ENCODE assay signal across 30 cellular contexts in the genomic region with DNA sequence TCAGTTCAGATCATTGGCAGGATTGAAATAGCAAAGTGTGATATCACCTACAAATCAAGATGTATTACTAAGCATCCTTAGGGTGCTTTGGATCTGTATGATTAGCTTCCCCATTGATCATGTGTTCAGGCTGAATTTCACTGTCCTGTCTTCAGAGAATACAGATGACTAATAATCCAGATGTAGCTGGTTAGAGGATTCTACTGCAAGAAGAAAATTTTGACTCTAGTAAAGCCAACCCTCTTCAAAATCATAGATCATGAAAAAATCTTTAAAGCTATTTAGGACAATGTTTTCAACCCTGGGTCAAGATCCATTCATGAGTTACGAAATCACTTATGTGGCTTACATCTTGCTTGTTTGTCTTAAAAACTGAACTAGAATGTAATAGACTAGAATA.
"Had no signal": no experiment of that assay in that cellular context is flagged by ENCODE, and none has a peak within 500 bp of the region (broad histone marks: within the 10 kb centered on the region; RNA-seq: fewer than 3 reads in every experiment).

No MANE protein-coding gene starts in this region.

- ATAC-seq: activated CD4-positive, CD25-positive, alpha-beta regulatory T cell treated with anti-CD3 and anti-CD28 coated beads, Interleukin-2, amount 50 U/mL, for 24 hours; effector memory CD8-positive, alpha-beta T cell; gastrocnemius medialis; right lobe of liver; stimulated activated effector memory CD8-positive, alpha-beta T cell treated with anti-CD3 and anti-CD28 coated beads, Interleukin-12 subunit alpha, Interleukin-12 subunit beta, amount 100 ng/mL, for 72 hours; upper lobe of right lung had no signal

- H3K9me3 ChIP-seq: gastrocnemius medialis, left ventricle myocardium inferior, right lobe of liver, stomach, suprapubic skin, tibial artery, upper lobe of right lung had no signal

- DNase-seq: activated CD4-positive, alpha-beta memory T cell treated with anti-CD3 and anti-CD28 coated beads for 36 hours; activated CD4-positive, alpha-beta T cell treated with anti-CD3 and anti-CD28 coated beads for 48 hours; activated CD8-positive, alpha-beta memory T cell treated with anti-CD3 and anti-CD28 coated beads, Interleukin-2, amount 50 U/mL, for 4 hours; activated gamma-delta T cell; activated naive CD4-positive, alpha-beta T cell treated with anti-CD3 and anti-CD28 coated beads, Interleukin-2, amount 50 U/mL, for 16 hours; activated T-cell treated with anti-CD3 and anti-CD28 coated beads, Interleukin-2, amount 50 U/mL, for 1 hour; amygdala; caudate nucleus; cortex of kidney; effector memory CD8-positive, alpha-beta T cell; erythroblast; gastrocnemius medialis; glutamatergic neuron; islet precursor cell; left ventricle myocardium inferior; right lobe of liver; stimulated activated CD4-positive, alpha-beta T cell treated with anti-CD3 and anti-CD28 coated beads, Interleukin-4, amount 100 ng/mL, for 24 hours; stomach; tibial artery; upper lobe of right lung; WERI-Rb-1 had no signal

- H3K36me3 Mint-ChIP-seq: activated CD4-positive, alpha-beta memory T cell treated with anti-CD3 and anti-CD28 coated beads for 36 hours; stimulated activated effector memory CD8-positive, alpha-beta T cell treated with anti-CD3 and anti-CD28 coated beads, Interleukin-12 subunit alpha, Interleukin-12 subunit beta, amount 100 ng/mL, for 72 hours had no signal

- H3K4me3 Mint-ChIP-seq: activated CD4-positive, alpha-beta memory T cell treated with anti-CD3 and anti-CD28 coated beads for 36 hours; activated T-helper 1 cell treated with anti-CD3 and anti-CD28 coated beads, Interleukin-12 subunit alpha, Interleukin-12 subunit beta, Interleukin-2, Interleukin-4 antibody, amounts not matched to agents 30 ng/mL and 10 ng/mL and 1 ng/mL, durations not matched to agents 14 hours and 24 hours and 36 hours; effector memory CD8-positive, alpha-beta T cell; nephron; stimulated activated effector memory CD8-positive, alpha-beta T cell treated with anti-CD3 and anti-CD28 coated beads, Interleukin-12 subunit alpha, Interleukin-12 subunit beta, amount 100 ng/mL, for 72 hours had no signal

- H3K27me3 ChIP-seq: gastrocnemius medialis, hepatocyte, right lobe of liver, stomach, suprapubic skin, tibial artery, upper lobe of right lung had no signal

- H2AFZ ChIP-seq: hepatocyte had no signal

- H3K4me3 ChIP-seq: gastrocnemius medialis, hepatocyte, left ventricle myocardium inferior, lung, right lobe of liver, skin epidermis, stomach, suprapubic skin, tibial artery, upper lobe of right lung had no signal

- H3K4me1 ChIP-seq: gastrocnemius medialis, left ventricle myocardium inferior, right lobe of liver, stomach, suprapubic skin, tibial artery, upper lobe of right lung had no signal

- H3K27me3 Mint-ChIP-seq: activated CD4-positive, alpha-beta memory T cell treated with anti-CD3 and anti-CD28 coated beads for 36 hours; effector memory CD8-positive, alpha-beta T cell; progenitor cell of endocrine pancreas had no signal

- H3K36me3 ChIP-seq: gastrocnemius medialis, left ventricle myocardium inferior, right lobe of liver, stomach, suprapubic skin, tibial artery, upper lobe of right lung, WERI-Rb-1 had no signal

- H3K9me3 Mint-ChIP-seq: activated CD4-positive, alpha-beta memory T cell treated with anti-CD3 and anti-CD28 coated beads for 36 hours; activated T-helper 1 cell treated with anti-CD3 and anti-CD28 coated beads, Interleukin-12 subunit alpha, Interleukin-12 subunit beta, Interleukin-2, Interleukin-4 antibody, amounts not matched to agents 30 ng/mL and 10 ng/mL and 1 ng/mL, durations not matched to agents 14 hours and 24 hours and 36 hours; nephron; stimulated activated effector memory CD8-positive, alpha-beta T cell treated with anti-CD3 and anti-CD28 coated beads, Interleukin-12 subunit alpha, Interleukin-12 subunit beta, amount 100 ng/mL, for 72 hours had no signal

- H3K4me1 Mint-ChIP-seq: nephron; stimulated activated effector memory CD8-positive, alpha-beta T cell treated with anti-CD3 and anti-CD28 coated beads, Interleukin-12 subunit alpha, Interleukin-12 subunit beta, amount 100 ng/mL, for 72 hours had no signal

- H3K27ac ChIP-seq: gastrocnemius medialis, hepatocyte, left ventricle myocardium inferior, right lobe of liver, skin epidermis, stomach, suprapubic skin, tibial artery, upper lobe of right lung, WERI-Rb-1 had no signal

- H3K79me2 ChIP-seq: hepatocyte had no signal

- H3K4me2 ChIP-seq: hepatocyte had no signal

- H3K27ac Mint-ChIP-seq: activated CD4-positive, alpha-beta memory T cell treated with anti-CD3 and anti-CD28 coated beads for 36 hours; activated T-helper 1 cell treated with anti-CD3 and anti-CD28 coated beads, Interleukin-12 subunit alpha, Interleukin-12 subunit beta, Interleukin-2, Interleukin-4 antibody, amounts not matched to agents 30 ng/mL and 10 ng/mL and 1 ng/mL, durations not matched to agents 14 hours and 24 hours and 36 hours; effector memory CD8-positive, alpha-beta T cell; nephron; progenitor cell of endocrine pancreas; stimulated activated effector memory CD8-positive, alpha-beta T cell treated with anti-CD3 and anti-CD28 coated beads, Interleukin-12 subunit alpha, Interleukin-12 subunit beta, amount 100 ng/mL, for 72 hours had no signal
